ENCODE assay signal across 8 cellular contexts in the genomic region with DNA sequence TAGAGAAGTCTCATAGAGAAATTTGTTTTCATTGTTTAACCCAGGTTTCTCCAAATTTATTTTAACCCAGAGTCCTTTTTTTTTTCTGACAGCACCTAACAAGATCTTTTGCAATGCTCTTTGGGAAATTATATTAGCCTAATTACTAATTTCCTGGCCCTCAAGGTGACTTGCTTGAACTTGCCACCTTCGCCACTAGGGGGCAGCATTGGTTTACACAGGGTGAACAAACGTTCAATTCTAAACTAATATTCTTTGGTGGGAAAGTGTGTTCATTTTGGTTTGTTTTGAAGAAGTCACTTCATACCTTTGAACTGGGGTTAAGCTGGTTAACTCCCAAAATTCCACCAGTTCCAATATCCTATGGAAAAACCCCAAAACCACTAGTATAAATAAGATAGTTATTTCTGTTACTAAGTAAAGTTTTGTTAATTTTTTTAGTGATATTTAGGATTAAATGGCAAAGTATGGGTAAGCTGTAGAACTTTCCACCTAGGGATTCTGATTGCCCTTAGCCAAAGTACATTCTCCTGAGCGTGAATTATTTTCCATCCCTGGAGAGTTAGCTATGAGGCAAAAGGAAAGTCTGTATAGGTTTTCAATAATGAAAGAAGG. TPM values are rescaled to one million over a fixed set of nuclear protein-coding genes. Genes with fewer than 3 reads are reported as not detected.
DNase-seq lines count a peak whose midpoint lies in the region; ATAC-seq, FAIRE-seq and TF ChIP-seq lines count a peak whose summit lies in the region.

No MANE protein-coding gene starts in this region.

- H3K4me1 Mint-ChIP-seq in glutamatergic neuron (ENCODE audit: low read depth, unreplicated experiment), result peaks cover 3% of the 10 kb centered on the region

- peak overlapping the region; percentile 92 for H3K27ac ChIP-seq in SJCRH30

- no peak overlapping the region for H3K4me3 Mint-ChIP-seq in glutamatergic neuron (ENCODE audit: unreplicated experiment)

- no peaks in the 10 kb centered on the region for H3K36me3 ChIP-seq in SJCRH30

- H3K27ac Mint-ChIP-seq in glutamatergic neuron (ENCODE audit: unreplicated experiment), result no peak overlapping the region

- peaks cover 2% of the 10 kb centered on the region for H3K9me3 Mint-ChIP-seq in glutamatergic neuron (ENCODE audit: unreplicated experiment)

- DNase-seq in AG08395 (ENCODE audit: low spot score) (peak; percentile 72), LNCaP clone FGC (ENCODE audit: low read depth) (peak; percentile 46), SJCRH30 (peak; percentile 84 to 89), glutamatergic neuron (peak; percentile 88), posterior vena cava (ENCODE audit: low spot score) (peak; percentile 90), urothelium cell line (ENCODE audit: low spot score) (peak; percentile 57)
- DNase-seq in activated naive CD4-positive, alpha-beta T cell (lab: John Stamatoyannopoulos, UW), result peak; percentile 44 to 83 (median 74)

- no peaks in the 10 kb centered on the region for H3K9me3 ChIP-seq in SJCRH30 (replicated peaks)

- TF ChIP-seq CTCF in LNCaP clone FGC (IDR thresholded peaks at IDR 0.05; ENCODE audit: control insufficient read depth, extremely low read depth, insufficient read depth), result peak; percentile 95
- TF ChIP-seq CTCF in glutamatergic neuron (IDR thresholded peaks at IDR 0.05; ENCODE audit: partially characterized antibody, unreplicated experiment), result peak; percentile 98

- no peaks in the 10 kb centered on the region for H3K36me3 Mint-ChIP-seq in glutamatergic neuron (ENCODE audit: unreplicated experiment)

- peaks cover 40% of the 10 kb centered on the region for H3K4me1 ChIP-seq in SJCRH30

- ATAC-seq in GM18870 (IDR thresholded peaks at IDR 0.05; ENCODE audit: unreplicated experiment), result peak; percentile 58

- H3K4me3 ChIP-seq in LNCaP clone FGC (ENCODE audit: low read depth, low read length) (no peak overlapping the region), SJCRH30 (no peak overlapping the region)

- no peak for FAIRE-seq in urothelium cell line (lab: Jason Lieb, UNC)

- H3K27me3 ChIP-seq in SJCRH30, result no peaks in the 10 kb centered on the region

- no peaks in the 10 kb centered on the region for H3K27me3 Mint-ChIP-seq in glutamatergic neuron (ENCODE audit: unreplicated experiment)

- intact Hi-C loops in posterior vena cava (cut with DNase I), result loop anchor here in 1 of 2 donors (10.0 kb wide), 1 partner anchor 327 kb away; no protein-coding TSS in a partner anchor

RNA-seq across cellular contexts. Expression of gene CCDC190, which starts 13.0 kb away (rescaled TPM):
- not detected in 2 replicates for total RNA-seq in SJCRH30 (2014; rRNA removed; shearing (Covaris generic))
- total RNA-seq in glutamatergic neuron (ENCODE audit: unreplicated experiment) (not detected), posterior vena cava (under 1 TPM; 0.19 to 0.37 TPM)

RNA-seq across cellular contexts. Expression of gene HSD17B7, which starts 57.4 kb away (rescaled TPM):
- total RNA-seq in SJCRH30 (2014; rRNA removed; shearing (Covaris generic)), result 20.6 and 21.2 TPM in 2 replicates
- total RNA-seq in glutamatergic neuron (ENCODE audit: unreplicated experiment) (38.7 TPM), posterior vena cava (1 to 10 TPM; 4.0 to 5.5 TPM)
